Comparison of ENCODE assay signal across 30 cellular contexts in the genomic region with DNA sequence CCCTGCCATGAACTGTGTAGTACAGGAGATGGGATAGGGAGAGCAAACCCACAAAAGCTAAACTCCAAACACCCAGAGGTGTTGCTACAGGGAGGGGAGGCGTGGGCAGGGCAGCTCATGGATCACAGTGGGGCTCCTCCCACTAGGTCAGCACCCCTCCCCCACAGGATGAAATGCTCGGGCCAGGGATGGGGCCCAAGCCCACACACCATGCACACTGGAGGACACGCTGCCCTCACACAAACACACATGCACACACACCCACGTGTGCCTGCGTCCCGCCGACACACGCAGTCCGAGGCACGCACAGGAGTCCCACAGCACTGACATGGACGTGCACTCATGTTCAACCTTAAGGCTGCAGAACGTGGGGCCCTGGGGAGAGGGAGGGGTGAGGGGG. TPM values are rescaled to one million over a fixed set of nuclear protein-coding genes. Genes with fewer than 3 reads are reported as not detected.
DNase-seq lines count a peak whose midpoint lies in the region; ATAC-seq and TF ChIP-seq lines count a peak whose summit lies in the region.
"Had no signal": no experiment of that assay in that cellular context is flagged by ENCODE, and none has a peak within 500 bp of the region (broad histone marks: within the 10 kb centered on the region; RNA-seq: fewer than 3 reads in every experiment).

No MANE protein-coding gene starts in this region.

- H3K4me3 ChIP-seq in Caco-2 (ENCODE audit: low read depth, low read length) = no peak overlapping the region
- H3K4me3 ChIP-seq in NT2/D1 (ENCODE audit: insufficient read length, low read depth) = no peak overlapping the region
- H3K4me3 ChIP-seq: adrenal gland, colonic mucosa, smooth muscle cell had no signal

- POLR2A ChIA-PET in Caco-2 (lab: Charles Lee) = no interaction called here

- no peak overlapping the region for H3K27ac Mint-ChIP-seq in Caco-2 (ENCODE audit: unreplicated experiment)
- peak overlapping the region; percentile 74 for H3K27ac Mint-ChIP-seq in nephron progenitor cell
- H3K27ac Mint-ChIP-seq: activated CD4-positive, alpha-beta T cell treated with anti-CD3 and anti-CD28 coated beads for 36 hours; stimulated activated effector memory CD8-positive, alpha-beta T cell treated with anti-CD3 and anti-CD28 coated beads, Interleukin-12 subunit alpha, Interleukin-12 subunit beta, amount 100 ng/mL, for 72 hours had no signal

- H3K36me3 Mint-ChIP-seq in Caco-2 (ENCODE audit: insufficient read depth, unreplicated experiment) = peaks cover 10% of the 10 kb centered on the region
- H3K36me3 Mint-ChIP-seq in nephron progenitor cell (ENCODE audit: low read depth) = peaks cover 6% of the 10 kb centered on the region

- H3K27me3 Mint-ChIP-seq in Caco-2 (ENCODE audit: insufficient read depth, unreplicated experiment) (no peaks in the 10 kb centered on the region), nephron progenitor cell (ENCODE audit: low read depth, poor library complexity) (peaks cover 3% of the 10 kb centered on the region)
- H3K27me3 Mint-ChIP-seq: effector memory CD8-positive, alpha-beta T cell had no signal

- no peak overlapping the region for H3K4me3 Mint-ChIP-seq in Caco-2 (ENCODE audit: unreplicated experiment)
- H3K4me3 Mint-ChIP-seq in nephron progenitor cell = peak overlapping the region; percentile 70
- H3K4me3 Mint-ChIP-seq: activated CD4-positive, alpha-beta T cell treated with anti-CD3 and anti-CD28 coated beads for 36 hours; activated T-cell treated with anti-CD3 and anti-CD28 coated beads, Interleukin-2, amount 50 U/mL, for 4 hours; CD14-positive monocyte; effector memory CD8-positive, alpha-beta T cell; stimulated activated effector memory CD8-positive, alpha-beta T cell treated with anti-CD3 and anti-CD28 coated beads, Interleukin-12 subunit alpha, Interleukin-12 subunit beta, amount 100 ng/mL, for 72 hours had no signal

- H3K9me3 ChIP-seq in Caco-2 (no peaks in the 10 kb centered on the region), NT2/D1 (ENCODE audit: insufficient read depth, low read length) (no peaks in the 10 kb centered on the region)
- H3K9me3 ChIP-seq: adrenal gland, colonic mucosa had no signal

- H3K36me3 ChIP-seq in Caco-2 (ENCODE audit: control insufficient read depth, insufficient read depth, low read length) (peaks cover 4% of the 10 kb centered on the region; the same call in 1 of the 2 replicates), NT2/D1 (ENCODE audit: insufficient read depth, insufficient read length, low read length) (peaks cover 34% of the 10 kb centered on the region)
- H3K36me3 ChIP-seq: colonic mucosa had no signal

- no peak for ATAC-seq in HG03442 (IDR thresholded peaks at IDR 0.05; ENCODE audit: unreplicated experiment)
- ATAC-seq: activated CD4-positive, alpha-beta T cell treated with anti-CD3 and anti-CD28 coated beads for 36 hours; activated T-cell treated with anti-CD3 and anti-CD28 coated beads, Interleukin-2, amount 50 U/mL, for 4 hours; effector memory CD8-positive, alpha-beta T cell; stimulated activated effector memory CD8-positive, alpha-beta T cell treated with anti-CD3 and anti-CD28 coated beads, Interleukin-12 subunit alpha, Interleukin-12 subunit beta, amount 100 ng/mL, for 72 hours had no signal

- intact Hi-C loops in Caco-2 (cut with micrococcal nuclease; ENCODE audit: unreplicated experiment) = no loop called here

- no peak for TF ChIP-seq CTCF in Caco-2 (IDR thresholded peaks at IDR 0.05; ENCODE audit: insufficient read depth in 1 of 2, low read depth in 1 of 2, low read length in 1 of 2, severe bottlenecking in 1 of 2, unreplicated experiment in 1 of 2)
- TF ChIP-seq CTCF in nephron progenitor cell (IDR thresholded peaks at IDR 0.05) = no peak

- H3K9me3 Mint-ChIP-seq in Caco-2 (ENCODE audit: unreplicated experiment) (no peaks in the 10 kb centered on the region), nephron progenitor cell (no peaks in the 10 kb centered on the region)
- H3K9me3 Mint-ChIP-seq: activated T-cell treated with anti-CD3 and anti-CD28 coated beads, Interleukin-2, amount 50 U/mL, for 4 hours; effector memory CD8-positive, alpha-beta T cell; stimulated activated effector memory CD8-positive, alpha-beta T cell treated with anti-CD3 and anti-CD28 coated beads, Interleukin-12 subunit alpha, Interleukin-12 subunit beta, amount 100 ng/mL, for 72 hours had no signal

- H3K27me3 ChIP-seq in Caco-2 (replicated peaks; ENCODE audit: control insufficient read depth, insufficient read depth, low read length) = no peaks in the 10 kb centered on the region
- no peaks in the 10 kb centered on the region for H3K27me3 ChIP-seq in NT2/D1 (ENCODE audit: insufficient read depth, insufficient read length)
- H3K27me3 ChIP-seq: adrenal gland, brain microvascular endothelial cell had no signal

- CTCF ChIA-PET in Caco-2 (lab: Charles Lee) = interaction anchor here (0.6 kb wide), 1 partner anchor 156 kb away, joined by 4 read pairs; no protein-coding TSS in a partner anchor

- DNase-seq in Caco-2 = no peak
- DNase-seq in NT2/D1 (ENCODE audit: low read depth, low spot score) = no peak
- DNase-seq in islet precursor cell = peak; percentile 52
- DNase-seq in nephron progenitor cell = peak; percentile 27
- DNase-seq in UCSD-AML1 (lab: John Stamatoyannopoulos, UW; ENCODE audit: unreplicated experiment) = no peak
- no peak for DNase-seq in EL
- DNase-seq: activated CD4-positive, alpha-beta T cell treated with anti-CD3 and anti-CD28 coated beads for 36 hours; activated naive CD4-positive, alpha-beta T cell treated with Interleukin-2 at 50 U/mL for 16 hours; activated T-cell treated with anti-CD3 and anti-CD28 coated beads, Interleukin-2, amount 50 U/mL, for 4 hours; adrenal gland; brain microvascular endothelial cell; colonic mucosa; effector memory CD8-positive, alpha-beta T cell; foreskin melanocyte; NCI-H1436; NCI-H2107; NCI-H510A treated with DMSO at 0.1 percent for 48 hours; NK-92 treated with Interleukin-12 subunit alpha and Interleukin-12 subunit beta, amount 100 ng/mL, for 24 hours; nucleus accumbens; stimulated activated CD4-positive, alpha-beta T cell treated with anti-CD3 and anti-CD28 coated beads, Interleukin-2, amount 100 ng/mL, for 48 hours; T-helper 1 cell had no signal

- BruUV-seq in Caco-2 (replicated peaks; lab: Mats Ljungman, UMichigan) = TSS peak; percentile 17

- no peaks in the 10 kb centered on the region; the same call in 1 of the 2 replicates for H3K4me1 ChIP-seq in Caco-2
- H3K4me1 ChIP-seq in NT2/D1 (ENCODE audit: insufficient read depth, insufficient read length) = peaks cover 16% of the 10 kb centered on the region
- H3K4me1 ChIP-seq: colonic mucosa had no signal

- H3K4me1 Mint-ChIP-seq in Caco-2 (ENCODE audit: low read depth, unreplicated experiment) (no peaks in the 10 kb centered on the region), nephron progenitor cell (peaks cover 52% of the 10 kb centered on the region)
- H3K4me1 Mint-ChIP-seq: CD14-positive monocyte had no signal

- H3K9ac ChIP-seq in NT2/D1 (ENCODE audit: insufficient read length, low read depth) = peak overlapping the region; percentile 36
- H3K9ac ChIP-seq: KMS-11 had no signal

RNA-seq across cellular contexts. Expression of a gene that starts 6.0 kb away (rescaled TPM):
- total RNA-seq in Caco-2 (2022) = 4.1 and 5.3 TPM in 2 replicates
- total RNA-seq: esophagus mucosa, smooth muscle cell, urinary bladder had no signal

RNA-seq across cellular contexts. Expression of a gene that starts 14.3 kb away (rescaled TPM):
- not detected in 2 replicates for total RNA-seq in Caco-2 (2022)
- total RNA-seq: activated CD4-positive, alpha-beta T cell treated with anti-CD3 and anti-CD28 coated beads for 36 hours; activated T-cell treated with anti-CD3 and anti-CD28 coated beads, Interleukin-2, amount 50 U/mL, for 4 hours; esophagus mucosa; liver; SK-MEL-5; smooth muscle cell had no signal

RNA-seq across cellular contexts. Expression of a gene that starts 41.3 kb away (rescaled TPM):
- 10.7 and 11.8 TPM in 2 replicates for total RNA-seq in Caco-2 (2022)

RNA-seq across cellular contexts. Expression of a gene that starts 52.7 kb away (rescaled TPM):
- 164 and 169 TPM in 2 replicates for total RNA-seq in Caco-2 (2022)

Comparison
In these comparisons a context has a peak if more than half of its experiments do, and no peak if none do; other contexts are left out.
1. DNase-seq: peak in islet precursor cell (single experiment) and nephron progenitor cell (single experiment); none in Caco-2 (0 of 2), NT2/D1 (single experiment), UCSD-AML1 (single experiment) and EL (single experiment).